In genomic region chr7:123183431-123183830, GRCh38 we compare ENCODE assay signal across 1 cellular context.
TF ChIP-seq lines count a peak whose summit lies in the region.

No MANE protein-coding gene starts in this region.

TF ChIP-seq in HepG2, 621 proteins besides CTCF, POLR2A, EP300 and RAD21:
- TF ChIP-seq MAFF (IDR thresholded peaks at IDR 0.05; ENCODE audit: low read depth, low read length) (peak; percentile 71), ZNF101 (CRISPR knock-in tag; IDR thresholded peaks at IDR 0.05; ENCODE audit: borderline replicate concordance, low read depth) (no peak), MAFK (conservative IDR thresholded peaks at IDR 0.05 in 1 of 2, IDR thresholded peaks at IDR 0.05 in 1 of 2; ENCODE audit: low read length in 2 of 2) (peak; percentile 72 to 81)
